9 cellular contexts compared by ENCODE assay signal in genomic region chr4:7827566-7827965, GRCh38.
A peak's percentile ranks its signal among the peaks of the same experiment; 100 is the strongest.
DNase-seq lines count a peak whose midpoint lies in the region; ATAC-seq and TF ChIP-seq lines count a peak whose summit lies in the region.
"Had no signal": no experiment of that assay in that cellular context is flagged by ENCODE, and none has a peak within 500 bp of the region (broad histone marks: within the 10 kb centered on the region; RNA-seq: fewer than 3 reads in every experiment).

No MANE protein-coding gene starts in this region.

- peaks cover 4% of the 10 kb centered on the region; the same call in 1 of the 2 replicates for H3K79me2 ChIP-seq in GM23338 (replicated peaks; ENCODE audit: insufficient read depth)

- peak overlapping the region in 1 of 2 experiments; percentile 42 for H2BK12ac ChIP-seq in mesenchymal stem cell (ENCODE audit: low read length in 2 of 2)

- H3K4me2 ChIP-seq in mesenchymal stem cell (ENCODE audit: low read length, poor library complexity, severe bottlenecking): no peak overlapping the region
- no peak overlapping the region for H3K4me2 ChIP-seq in GM23338

- H3K4me3 Mint-ChIP-seq in activated T-cell treated with anti-CD3 and anti-CD28 coated beads, Interleukin-2, amount 50 U/mL, for 4 hours: peak overlapping the region; percentile 54
- H3K4me3 Mint-ChIP-seq in GM23338: no peak overlapping the region

- ATAC-seq in activated T-cell treated with anti-CD3 and anti-CD28 coated beads, Interleukin-2, amount 50 U/mL, for 4 hours: no peak
- ATAC-seq in thoracic aorta (ENCODE audit: insufficient number of reproducible peaks, low FRiP score, low read depth): no peak
- ATAC-seq in GM23338: no peak
- ATAC-seq in GM18519 (IDR thresholded peaks at IDR 0.05; ENCODE audit: low FRiP score, unreplicated experiment): no peak

- no peaks in the 10 kb centered on the region for H3K9me2 ChIP-seq in GM23338 (ENCODE audit: insufficient read depth)

- peaks cover 60% of the 10 kb centered on the region for H3K4me1 Mint-ChIP-seq in activated T-cell treated with anti-CD3 and anti-CD28 coated beads, Interleukin-2, amount 50 U/mL, for 4 hours (ENCODE audit: low read depth)
- peaks cover 54% of the 10 kb centered on the region for H3K4me1 Mint-ChIP-seq in GM23338

- H4K91ac ChIP-seq in mesenchymal stem cell (ENCODE audit: low read length): no peak overlapping the region

- 96% methylated on average over 10 of the region's 11 CpGs for WGBS in mesenchymal stem cell

- H2AFZ ChIP-seq in mesenchymal stem cell (ENCODE audit: low read depth, low read length): no peak overlapping the region
- no peak overlapping the region for H2AFZ ChIP-seq in GM23338

- H3F3A ChIP-seq in GM23338 (replicated peaks; ENCODE audit: low read depth): no peaks in the 10 kb centered on the region

- H3K4me1 ChIP-seq in ascending aorta: peaks cover 4 to 26% of the 10 kb centered on the region in 2 donors
- H3K4me1 ChIP-seq in mesenchymal stem cell (ENCODE audit: control insufficient read depth, insufficient read depth, low read depth, low read length): peaks cover 27% of the 10 kb centered on the region
- peaks cover 36 to 63% of the 10 kb centered on the region in 2 donors for H3K4me1 ChIP-seq in thoracic aorta (ENCODE audit: control insufficient read depth in 1 of 2, low read depth in 2 of 2)
- peaks cover 30% of the 10 kb centered on the region for H3K4me1 ChIP-seq in GM23338 (ENCODE audit: insufficient read depth)

- H3K36me3 ChIP-seq in ascending aorta (peaks cover 0 to 8% of the 10 kb centered on the region in 2 donors), mesenchymal stem cell (ENCODE audit: control insufficient read depth in 1 of 2, insufficient read depth in 2 of 2, low read depth in 1 of 2, low read length in 2 of 2) (peaks cover 21 to 47% of the 10 kb centered on the region in 2 experiments), thoracic aorta (peaks cover 4% of the 10 kb centered on the region), GM23338 (ENCODE audit: insufficient read depth) (no peaks in the 10 kb centered on the region)

- H2AK5ac ChIP-seq in mesenchymal stem cell (ENCODE audit: low read length, severe bottlenecking): no peak overlapping the region

- DNase-seq in activated T-cell treated with anti-CD3 and anti-CD28 coated beads, Interleukin-2, amount 50 U/mL, for 4 hours: no peak
- no peak for DNase-seq in activated T-cell treated with anti-CD3 and anti-CD28 coated beads, Interleukin-2, amount 50 U/mL, for 1 hour
- DNase-seq in ascending aorta (ENCODE audit: low spot score in 2 of 2): no peak
- DNase-seq in mesenchymal stem cell: no peak
- no peak for DNase-seq in thoracic aorta (ENCODE audit: low spot score)
- no peak for DNase-seq in GM23338 (ENCODE audit: low spot score)
- DNase-seq in GDM1 (lab: John Stamatoyannopoulos, UW): no peak

- H3K27ac ChIP-seq in ascending aorta (peak overlapping the region; percentile 79 to 81), mesenchymal stem cell (ENCODE audit: low read length, poor library complexity, severe bottlenecking) (peak overlapping the region; percentile 94), thoracic aorta (peak overlapping the region; percentile 55 to 73), GM23338 (ENCODE audit: low read depth) (no peak overlapping the region)
- H3K27ac ChIP-seq: SJCRH30 had no signal

- peak overlapping the region; percentile 73 for H3K9ac ChIP-seq in mesenchymal stem cell (ENCODE audit: low read length)

- no peak overlapping the region for H2BK5ac ChIP-seq in mesenchymal stem cell (ENCODE audit: low read depth, low read length, poor library complexity, severe bottlenecking)

- no peak overlapping the region for H2BK15ac ChIP-seq in mesenchymal stem cell (ENCODE audit: low read depth, poor library complexity, severe bottlenecking)

- H3K36me3 Mint-ChIP-seq in activated T-cell treated with anti-CD3 and anti-CD28 coated beads, Interleukin-2, amount 50 U/mL, for 4 hours (ENCODE audit: insufficient read depth): peaks cover 10% of the 10 kb centered on the region
- peaks cover 40% of the 10 kb centered on the region for H3K36me3 Mint-ChIP-seq in GM23338 (ENCODE audit: low read depth)

- no peaks in the 10 kb centered on the region for H3K27me3 ChIP-seq in ascending aorta
- no peaks in the 10 kb centered on the region for H3K27me3 ChIP-seq in mesenchymal stem cell (ENCODE audit: control insufficient read depth in 1 of 2, insufficient read depth in 1 of 2, low read length in 2 of 2)
- no peaks in the 10 kb centered on the region for H3K27me3 ChIP-seq in thoracic aorta (replicated peaks; ENCODE audit: insufficient read depth)
- no peaks in the 10 kb centered on the region for H3K27me3 ChIP-seq in GM23338 (ENCODE audit: insufficient read depth)
- H3K27me3 ChIP-seq: SJCRH30 had no signal

- H4K20me1 ChIP-seq in GM23338 (replicated peaks; ENCODE audit: insufficient read depth): no peaks in the 10 kb centered on the region

- H3K27ac Mint-ChIP-seq in GM23338: no peak overlapping the region

- H2BK120ac ChIP-seq in mesenchymal stem cell (ENCODE audit: low read depth, low read length): no peak overlapping the region

- peaks cover 4% of the 10 kb centered on the region for H3K9me3 Mint-ChIP-seq in activated T-cell treated with anti-CD3 and anti-CD28 coated beads, Interleukin-2, amount 50 U/mL, for 4 hours
- H3K9me3 Mint-ChIP-seq in GM23338: no peaks in the 10 kb centered on the region; the same call in 2 of the 3 replicates

- intact Hi-C loops in ascending aorta (cut with DNase I): no loop called here

- H3K9me3 ChIP-seq in ascending aorta (no peaks in the 10 kb centered on the region), mesenchymal stem cell (ENCODE audit: control insufficient read depth, low read length) (no peaks in the 10 kb centered on the region), thoracic aorta (no peaks in the 10 kb centered on the region)
- H3K9me3 ChIP-seq: SJCRH30 had no signal

- TF ChIP-seq CTCF in ascending aorta (IDR thresholded peaks at IDR 0.05): no peak
- no peak for TF ChIP-seq CTCF in thoracic aorta (IDR thresholded peaks at IDR 0.05)
- no peak for TF ChIP-seq CTCF in GM23338 (conservative IDR thresholded peaks at IDR 0.05; ENCODE audit: low read depth in 2 of 2)

- H3K27me3 Mint-ChIP-seq in activated T-cell treated with anti-CD3 and anti-CD28 coated beads, Interleukin-2, amount 50 U/mL, for 4 hours (ENCODE audit: low read depth): no peaks in the 10 kb centered on the region
- H3K27me3 Mint-ChIP-seq in GM23338 (ENCODE audit: insufficient read depth, low read depth, poor library complexity): peaks cover 13% of the 10 kb centered on the region

- no peak overlapping the region for H3K14ac ChIP-seq in mesenchymal stem cell (ENCODE audit: low read length in 2 of 2)

- H3K79me1 ChIP-seq in mesenchymal stem cell (replicated peaks; ENCODE audit: low read length, poor library complexity, severe bottlenecking): peaks cover 20% of the 10 kb centered on the region

- peak overlapping the region in 1 of 2 experiments; percentile 34 for H3K18ac ChIP-seq in mesenchymal stem cell (ENCODE audit: low read depth in 1 of 2, low read length in 2 of 2)

- H3K4ac ChIP-seq in mesenchymal stem cell (ENCODE audit: low read depth in 1 of 2, low read length in 2 of 2): peak overlapping the region in 1 of 2 experiments; percentile 45

- H4K8ac ChIP-seq in mesenchymal stem cell (ENCODE audit: low read length): no peak overlapping the region

- H3K4me3 ChIP-seq in ascending aorta (no peak overlapping the region), mesenchymal stem cell (ENCODE audit: insufficient read depth in 1 of 2, low read depth in 1 of 2, low read length in 2 of 2) (peak overlapping the region in 1 of 2 experiments; percentile 61), thoracic aorta (no peak overlapping the region), GM23338 (no peak overlapping the region)
- H3K4me3 ChIP-seq: SJCRH30 had no signal

- H3K23ac ChIP-seq in mesenchymal stem cell (ENCODE audit: low read length in 2 of 2): no peak overlapping the region

TF ChIP-seq in GM23338, 12 proteins besides CTCF, POLR2A, EP300 and RAD21 (continues in another document):
- TF ChIP-seq NANOG (IDR thresholded peaks at IDR 0.05; ENCODE audit: borderline replicate concordance) (no peak), JUNB (IDR thresholded peaks at IDR 0.05; ENCODE audit: unreplicated experiment) (no peak), CREB1 (CRISPR knock-in tag; IDR thresholded peaks at IDR 0.05; ENCODE audit: low read depth) (no peak), REST (IDR thresholded peaks at IDR 0.05; ENCODE audit: unreplicated experiment) (no peak), ZNF114 (CRISPR knock-in tag; IDR thresholded peaks at IDR 0.05) (no peak), STAT1 (IDR thresholded peaks at IDR 0.05; ENCODE audit: unreplicated experiment) (no peak), EZH2 (IDR thresholded peaks at IDR 0.05; ENCODE audit: low read depth, unreplicated experiment) (no peak), POLR2AphosphoS5 (IDR thresholded peaks at IDR 0.05; ENCODE audit: low read depth) (no peak), ZNF331 (CRISPR knock-in tag; IDR thresholded peaks at IDR 0.05; ENCODE audit: low read depth) (no peak)
